Comparison of ENCODE assay signal across 1 cellular context in genomic region chr11:1545432-1545831, GRCh38.
TF ChIP-seq lines count a peak whose summit lies in the region.

No MANE protein-coding gene starts in this region.

TF ChIP-seq in HepG2, 621 proteins besides CTCF, POLR2A, EP300 and RAD21:
- TF ChIP-seq EZH2 (conservative IDR thresholded peaks at IDR 0.05; ENCODE audit: low read depth, low read length) (peak; percentile 34; the same call in 1 of the 2 replicates), ZBTB3 (CRISPR knock-in tag; IDR thresholded peaks at IDR 0.05; ENCODE audit: borderline replicate concordance, low read depth) (no peak)
